25 cellular contexts compared by ENCODE assay signal in the genomic region with DNA sequence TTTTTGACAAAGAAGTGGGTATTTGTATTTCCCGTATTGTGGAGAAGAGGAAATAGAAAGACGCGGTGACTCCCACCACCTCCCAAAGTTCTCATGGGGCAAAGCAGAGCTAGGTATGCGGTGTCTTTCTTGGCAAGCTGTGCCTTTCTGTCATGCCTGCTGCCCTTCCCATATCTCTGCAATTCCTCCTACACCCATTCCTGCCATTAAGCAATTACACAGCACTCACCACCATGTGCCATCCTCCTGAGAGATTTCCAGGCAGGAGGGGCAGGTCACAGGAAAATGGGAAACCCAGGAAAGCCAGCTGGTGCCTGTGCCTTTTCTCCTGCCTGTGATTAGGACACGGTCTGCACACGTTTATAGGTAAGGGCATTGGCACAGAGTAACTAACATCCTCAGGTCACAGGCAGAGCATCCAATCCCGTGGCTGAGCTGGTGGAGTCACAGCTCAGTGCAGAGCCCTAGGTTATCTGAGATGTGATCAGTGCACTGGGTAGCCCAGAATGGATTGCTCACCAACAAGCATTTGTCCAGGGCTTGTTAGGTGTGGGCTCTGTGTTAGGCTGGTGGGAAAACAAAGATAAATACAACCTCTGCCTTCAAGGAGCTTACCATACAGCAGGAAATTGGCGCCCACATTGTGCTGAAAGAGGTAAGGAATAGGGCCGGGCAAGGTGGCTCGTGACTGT. TPM values are rescaled to one million over a fixed set of nuclear protein-coding genes. Genes with fewer than 3 reads are reported as not detected.
"Had no signal": no experiment of that assay in that cellular context is flagged by ENCODE, and none has a peak within 500 bp of the region (broad histone marks: within the 10 kb centered on the region; RNA-seq: fewer than 3 reads in every experiment).

No MANE protein-coding gene starts in this region.

- ATAC-seq: activated CD4-positive, alpha-beta T cell treated with anti-CD3 and anti-CD28 coated beads for 36 hours; activated T-cell treated with anti-CD3 and anti-CD28 coated beads, Interleukin-2, amount 50 U/mL, for 4 hours; esophagus mucosa; left lung; natural killer cell had no signal

- H3K4me1 ChIP-seq: adrenal gland, ascending aorta, heart left ventricle, left lung, spleen, testis, uterus had no signal

- H3K36me3 ChIP-seq: adrenal gland, ascending aorta, brain microvascular endothelial cell, heart left ventricle, left lung, spleen, uterus had no signal

- H3K27ac ChIP-seq: adrenal gland, ascending aorta, brain microvascular endothelial cell, heart left ventricle, left lung, spleen, testis, uterus had no signal

- H3K27me3 ChIP-seq: ascending aorta, testis had no signal

- H3K9me3 ChIP-seq: adrenal gland, ascending aorta, heart left ventricle, left lung, spleen, testis, uterus had no signal

- H3K4me3 ChIP-seq: adrenal gland, ascending aorta, heart left ventricle, left lung, spleen, testis, uterus had no signal

- DNase-seq: activated B cell treated with CpG ODN at 0.5 μM for 24 hours; activated CD4-positive, alpha-beta T cell treated with anti-CD3 and anti-CD28 coated beads for 36 hours; activated CD4-positive, alpha-beta T cell treated with anti-CD3 and anti-CD28 coated beads, Interleukin-2, amount 50 U/mL, for 4 hours; activated CD8-positive, alpha-beta memory T cell treated with anti-CD3 and anti-CD28 coated beads, Interleukin-2, amount 50 U/mL, for 48 hours; activated naive CD4-positive, alpha-beta T cell; activated T-cell treated with anti-CD3 and anti-CD28 coated beads, Interleukin-2, amount 50 U/mL, for 4 hours; adrenal gland; brain microvascular endothelial cell; effector memory CD4-positive, alpha-beta T cell; heart left ventricle; islet precursor cell; left lung; midbrain; natural killer cell; retina; spleen; stimulated activated CD4-positive, alpha-beta T cell treated with anti-CD3 and anti-CD28 coated beads, Interleukin-4, amount 100 ng/mL, for 1 hour; stimulated activated naive CD4-positive, alpha-beta T cell; testis; uterus had no signal

RNA-seq across cellular contexts. Expression of gene CRTAC1, which starts 9.4 kb away (rescaled TPM):
- total RNA-seq: activated B cell treated with CpG ODN at 0.5 μM for 24 hours; activated CD4-positive, alpha-beta T cell treated with anti-CD3 and anti-CD28 coated beads for 36 hours; activated CD8-positive, alpha-beta memory T cell treated with anti-CD3 and anti-CD28 coated beads for 36 hours; activated T-cell treated with anti-CD3 and anti-CD28 coated beads, Interleukin-2, amount 50 U/mL, for 4 hours; activated T-helper 2 cell treated with anti-CD3 and anti-CD28 coated beads, Interferon-gamma antibody, Interleukin-2, Interleukin-4, amounts not matched to agents 10 μg/mL and 5 μg/mL and 100 μg/mL, durations not matched to agents 14 hours and 24 hours and 36 hours; natural killer cell; osteoblast had no signal
